18 cellular contexts compared by ENCODE assay signal in the genomic region with DNA sequence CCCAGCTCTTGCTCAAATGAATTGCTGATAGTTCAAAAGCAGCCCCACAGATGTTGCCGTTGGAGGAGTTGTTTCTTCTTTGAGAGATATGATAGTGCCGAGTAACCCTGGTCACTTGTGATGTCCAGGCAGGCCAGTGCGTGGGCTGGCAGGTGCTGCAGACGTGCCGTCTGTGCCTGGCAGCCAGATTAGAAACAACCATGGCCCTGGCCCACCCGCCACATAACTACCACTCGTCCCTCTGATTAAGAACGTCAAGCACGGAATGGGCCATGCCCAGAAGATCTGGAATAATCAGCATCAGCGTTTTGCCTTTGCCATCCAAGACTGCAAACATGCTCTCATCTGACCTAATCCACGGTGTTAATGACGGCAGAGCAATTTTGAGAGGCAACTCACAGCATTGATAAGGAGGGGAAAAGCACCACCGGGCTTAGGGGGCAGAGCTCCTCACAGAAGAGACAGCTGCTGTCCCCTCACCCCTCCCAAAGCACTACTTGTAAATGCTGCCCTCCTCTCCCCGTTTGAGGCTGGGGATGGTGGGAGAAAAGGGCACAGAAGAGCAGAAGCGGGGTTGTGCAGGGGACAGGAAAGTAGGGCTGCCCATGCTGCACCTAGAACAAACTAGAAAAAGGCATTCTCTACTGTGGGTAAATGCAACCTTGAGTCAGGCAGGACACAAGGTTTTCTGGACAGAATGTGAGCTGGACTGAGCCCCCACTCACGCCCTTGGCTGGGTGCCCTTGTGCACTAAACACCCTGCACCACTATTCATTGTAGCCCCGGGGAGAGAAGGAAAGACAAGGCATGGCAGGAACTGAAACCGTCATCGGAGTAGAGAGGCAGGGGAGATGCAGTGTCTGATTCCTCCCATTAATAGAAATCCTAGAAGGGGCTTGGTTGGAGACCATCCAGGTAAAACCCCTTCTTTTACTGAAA. TPM values are rescaled to one million over a fixed set of nuclear protein-coding genes. Genes with fewer than 3 reads are reported as not detected.
DNase-seq lines count a peak whose midpoint lies in the region; ATAC-seq lines count a peak whose summit lies in the region.
"Had no signal": no experiment of that assay in that cellular context is flagged by ENCODE, and none has a peak within 500 bp of the region (broad histone marks: within the 10 kb centered on the region; RNA-seq: fewer than 3 reads in every experiment).

No MANE protein-coding gene starts in this region.

- peak; percentile 25 for DNase-seq in NCI-H2227 (lab: John Stamatoyannopoulos, UW; ENCODE audit: unreplicated experiment)
- no peak for DNase-seq in NCI-H2227 treated with DMSO at 0.1 percent for 48 hours (lab: John Stamatoyannopoulos, UW)
- DNase-seq in RPMI8226 = peak; percentile 27
- DNase-seq in left cardiac atrium = peak; percentile 77
- no peak for DNase-seq in stimulated activated effector memory CD8-positive, alpha-beta T cell treated with anti-CD3 and anti-CD28 coated beads, Interleukin-12 subunit alpha, Interleukin-12 subunit beta, amount 100 ng/mL, for 72 hours (ENCODE audit: low spot score in 2 of 2)
- no peak for DNase-seq in DMS 273 (lab: John Stamatoyannopoulos, UW; ENCODE audit: unreplicated experiment)
- no peak for DNase-seq in activated CD8-positive, alpha-beta memory T cell treated with anti-CD3 and anti-CD28 coated beads, Interleukin-2, amount 50 U/mL, for 4 hours
- DNase-seq: 8988T, HCEC 1CT, Karpas-422, MM.1S, NCI-H1417, NCI-H2029 treated with DMSO at 0.1 percent for 48 hours, NCI-H69, SHP77 treated with DMSO at 0.1 percent for 48 hours had no signal

- H3K36me3 Mint-ChIP-seq in stimulated activated effector memory CD8-positive, alpha-beta T cell treated with anti-CD3 and anti-CD28 coated beads, Interleukin-12 subunit alpha, Interleukin-12 subunit beta, amount 100 ng/mL, for 72 hours = no peaks in the 10 kb centered on the region

- ATAC-seq in left cardiac atrium (peak; percentile 10 to 42), GM18517 (IDR thresholded peaks at IDR 0.05; ENCODE audit: unreplicated experiment) (no peak)
- no peak for ATAC-seq in stimulated activated effector memory CD8-positive, alpha-beta T cell treated with anti-CD3 and anti-CD28 coated beads, Interleukin-12 subunit alpha, Interleukin-12 subunit beta, amount 100 ng/mL, for 72 hours
- ATAC-seq: HepG2, Panc1 had no signal

- no peaks in the 10 kb centered on the region for H3K9me3 Mint-ChIP-seq in stimulated activated effector memory CD8-positive, alpha-beta T cell treated with anti-CD3 and anti-CD28 coated beads, Interleukin-12 subunit alpha, Interleukin-12 subunit beta, amount 100 ng/mL, for 72 hours

- H3K4me3 Mint-ChIP-seq in stimulated activated effector memory CD8-positive, alpha-beta T cell treated with anti-CD3 and anti-CD28 coated beads, Interleukin-12 subunit alpha, Interleukin-12 subunit beta, amount 100 ng/mL, for 72 hours = no peak overlapping the region

- intact Hi-C loops in left cardiac atrium (cut with DNase I) = no loop called here

- peak overlapping the region; percentile 7 for H3K27ac Mint-ChIP-seq in stimulated activated effector memory CD8-positive, alpha-beta T cell treated with anti-CD3 and anti-CD28 coated beads, Interleukin-12 subunit alpha, Interleukin-12 subunit beta, amount 100 ng/mL, for 72 hours

- peaks cover 11% of the 10 kb centered on the region for H3K4me1 Mint-ChIP-seq in stimulated activated effector memory CD8-positive, alpha-beta T cell treated with anti-CD3 and anti-CD28 coated beads, Interleukin-12 subunit alpha, Interleukin-12 subunit beta, amount 100 ng/mL, for 72 hours

RNA-seq across cellular contexts. Expression of gene CPNE5, which starts 5.3 kb away (rescaled TPM):
- total RNA-seq in left cardiac atrium = 10 to 100 TPM; 14.7 to 63.5 TPM
- total RNA-seq: HepG2 had no signal

RNA-seq across cellular contexts. Expression of gene PPIL1, which starts 30.1 kb away (rescaled TPM):
- total RNA-seq in left cardiac atrium = 10 to 100 TPM; 52.4 to 56.3 TPM

RNA-seq across cellular contexts. Expression of gene C6orf89, which starts 41.3 kb away (rescaled TPM):
- 10 to 100 TPM; 62.9 to 74.1 TPM for total RNA-seq in left cardiac atrium

Comparison
In these comparisons a context has a peak if more than half of its experiments do, and no peak if none do; other contexts are left out.
1. DNase-seq: peak in NCI-H2227 (single experiment), RPMI8226 (single experiment) and left cardiac atrium (single experiment); none in NCI-H2227 treated with DMSO at 0.1 percent for 48 hours (single experiment), stimulated activated effector memory CD8-positive, alpha-beta T cell treated with anti-CD3 and anti-CD28 coated beads, Interleukin-12 subunit alpha, Interleukin-12 subunit beta, amount 100 ng/mL, for 72 hours (0 of 2), DMS 273 (single experiment) and activated CD8-positive, alpha-beta memory T cell treated with anti-CD3 and anti-CD28 coated beads, Interleukin-2, amount 50 U/mL, for 4 hours (single experiment).
2. ATAC-seq: peak in left cardiac atrium (2 of 2); none in stimulated activated effector memory CD8-positive, alpha-beta T cell treated with anti-CD3 and anti-CD28 coated beads, Interleukin-12 subunit alpha, Interleukin-12 subunit beta, amount 100 ng/mL, for 72 hours (single experiment) and GM18517 (single experiment).